In the genomic region with DNA sequence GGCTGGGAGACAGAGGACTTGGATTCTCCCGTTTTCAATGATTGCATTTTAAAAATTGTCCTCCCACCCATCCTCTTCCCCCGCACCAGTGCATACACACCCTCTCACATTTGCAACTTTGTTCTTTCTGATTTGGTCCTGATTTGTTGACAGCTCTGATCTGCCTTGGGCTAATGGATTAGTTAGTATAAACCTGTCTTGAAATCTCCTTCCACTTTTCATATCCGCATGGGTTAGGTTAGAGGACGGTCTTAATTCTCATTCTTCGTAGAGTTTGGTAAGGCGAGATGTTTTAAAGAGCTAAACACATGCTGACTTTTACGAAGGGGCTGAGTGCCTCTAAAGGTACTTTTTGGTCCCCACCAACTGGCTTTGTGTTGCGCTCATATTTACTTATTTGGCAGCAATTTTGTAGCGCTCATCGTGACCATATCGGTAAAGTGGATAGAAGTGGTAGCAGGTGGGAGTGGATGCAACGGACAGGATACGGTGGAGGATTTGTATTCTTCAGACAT, we compare ENCODE assay signal across 8 cellular contexts. TPM values are rescaled to one million over a fixed set of nuclear protein-coding genes. Genes with fewer than 3 reads are reported as not detected.
DNase-seq lines count a peak whose midpoint lies in the region; ATAC-seq, FAIRE-seq and TF ChIP-seq lines count a peak whose summit lies in the region.

No MANE protein-coding gene starts in this region.

- intact Hi-C loops in vagina (cut with DNase I), result loop anchor here (10.0 kb wide), 1 partner anchor 315 kb away; no protein-coding TSS in a partner anchor

- peak overlapping the region; percentile 90 to 95 for H3K27ac ChIP-seq in A549
- H3K27ac ChIP-seq in effector memory CD4-positive, alpha-beta T cell (ENCODE audit: insufficient read depth, low read length, poor library complexity, severe bottlenecking), result peak overlapping the region; percentile 93
- peak overlapping the region; percentile 98 for H3K27ac ChIP-seq in vagina

- TF ChIP-seq EP300 in A549 (IDR thresholded peaks at IDR 0.05), result no peak

- H3K4me2 ChIP-seq in A549, result peak overlapping the region; percentile 83

- H3K4me1 ChIP-seq in A549 (peaks cover 40% of the 10 kb centered on the region), mononuclear cell (ENCODE audit: insufficient read depth, low read length) (peaks cover 10% of the 10 kb centered on the region), vagina (peaks cover 28% of the 10 kb centered on the region)
- H3K4me1 ChIP-seq in effector memory CD4-positive, alpha-beta T cell (ENCODE audit: control insufficient read depth, insufficient read depth, low read length, poor library complexity, severe bottlenecking), result peaks cover 13% of the 10 kb centered on the region

- H3K9me3 ChIP-seq in A549 (peaks cover 6% of the 10 kb centered on the region; the same call in 1 of the 3 replicates), mononuclear cell (ENCODE audit: low read depth, low read length) (no peaks in the 10 kb centered on the region), vagina (no peaks in the 10 kb centered on the region)
- H3K9me3 ChIP-seq in effector memory CD4-positive, alpha-beta T cell (ENCODE audit: control insufficient read depth, low read length), result no peaks in the 10 kb centered on the region

- no peaks in the 10 kb centered on the region for H3K27me3 Mint-ChIP-seq in T-helper 1 cell treated with Interleukin-12 subunit alpha and Interleukin-12 subunit beta and Interleukin-4 antibody, amounts not matched to agents 30 μg/mL and 1 μg/mL, for 36 hours (ENCODE audit: low read depth)

- H3K9me3 Mint-ChIP-seq in T-helper 1 cell treated with Interleukin-12 subunit alpha and Interleukin-12 subunit beta and Interleukin-4 antibody, amounts not matched to agents 30 μg/mL and 1 μg/mL, for 36 hours, result peaks cover 9% of the 10 kb centered on the region

- FAIRE-seq in A549 (lab: Jason Lieb, UNC), result no peak

- ATAC-seq in A549 (peak in 1 of 2 experiments; percentile 24; a peak in 4 of 6 replicates), GM18511 (IDR thresholded peaks at IDR 0.05; ENCODE audit: unreplicated experiment) (peak; percentile 9), HG03432 (IDR thresholded peaks at IDR 0.05; ENCODE audit: unreplicated experiment) (peak; percentile 4)

- WGBS in A549 (ENCODE audit: missing lambda C conversion rate), result 1% methylated on average over 13 of the region's 13 CpGs

- peak in 1 of 2 experiments; percentile 42 for DNase-seq in A549 (ENCODE audit: low read depth in 1 of 2, low spot score in 1 of 2)
- no peak for DNase-seq in effector memory CD4-positive, alpha-beta T cell
- DNase-seq in vagina (ENCODE audit: extremely low spot score in 2 of 2), result no peak
- DNase-seq in T-helper 9 cell, result no peak

- CTCF ChIA-PET in A549 (lab: Yijun Ruan, JAX), result interaction anchor here (1.0 to 1.7 kb wide), 3 partner anchors 225 to 317 kb away, joined by 3 to 4 read pairs (median 4); no protein-coding TSS in a partner anchor

- no peaks in the 10 kb centered on the region for H3K36me3 ChIP-seq in effector memory CD4-positive, alpha-beta T cell (ENCODE audit: control insufficient read depth, insufficient read depth, low read length)
- H3K36me3 ChIP-seq in vagina, result no peaks in the 10 kb centered on the region

- H3K27me3 ChIP-seq in effector memory CD4-positive, alpha-beta T cell (replicated peaks; ENCODE audit: control insufficient read depth, insufficient read depth, low read length, poor library complexity, severe bottlenecking), result no peaks in the 10 kb centered on the region
- H3K27me3 ChIP-seq in mononuclear cell (ENCODE audit: insufficient read depth, low read length) (no peaks in the 10 kb centered on the region), vagina (no peaks in the 10 kb centered on the region)

- H3K4me1 Mint-ChIP-seq in T-helper 1 cell treated with Interleukin-12 subunit alpha and Interleukin-12 subunit beta and Interleukin-4 antibody, amounts not matched to agents 30 μg/mL and 1 μg/mL, for 36 hours (ENCODE audit: low read depth), result peaks cover 28% of the 10 kb centered on the region

- TF ChIP-seq CTCF in A549 (IDR thresholded peaks at IDR 0.05) (no peak), vagina (IDR thresholded peaks at IDR 0.05) (no peak)

- POLR2A ChIA-PET in A549 (lab: Yijun Ruan, JAX), result interaction anchor here (0.6 to 2.9 kb wide), 4 partner anchors 10 to 169 kb away, joined by 4 to 20 read pairs (median 10); no protein-coding TSS in a partner anchor

- peak overlapping the region; percentile 84 for H3K4me3 ChIP-seq in A549
- H3K4me3 ChIP-seq in effector memory CD4-positive, alpha-beta T cell (ENCODE audit: insufficient read depth, low read depth, low read length, poor library complexity, severe bottlenecking), result peak overlapping the region; percentile 85
- peak overlapping the region; percentile 53 for H3K4me3 ChIP-seq in mononuclear cell (ENCODE audit: low read length)
- peak overlapping the region; percentile 91 to 97 for H3K4me3 ChIP-seq in vagina

- TF ChIP-seq RAD21 in A549 (conservative IDR thresholded peaks at IDR 0.05 in 1 of 2, IDR thresholded peaks at IDR 0.05 in 1 of 2), result no peak

- no peak for TF ChIP-seq POLR2A in A549 (IDR thresholded peaks at IDR 0.05; ENCODE audit: low read length)
- no peak for TF ChIP-seq POLR2A in vagina (IDR thresholded peaks at IDR 0.05)

- peak overlapping the region; percentile 95 for H3K4me3 Mint-ChIP-seq in T-helper 1 cell treated with Interleukin-12 subunit alpha and Interleukin-12 subunit beta and Interleukin-4 antibody, amounts not matched to agents 30 μg/mL and 1 μg/mL, for 36 hours

- H3K27ac Mint-ChIP-seq in T-helper 1 cell treated with Interleukin-12 subunit alpha and Interleukin-12 subunit beta and Interleukin-4 antibody, amounts not matched to agents 30 μg/mL and 1 μg/mL, for 36 hours, result peak overlapping the region; percentile 91

- peaks cover 6% of the 10 kb centered on the region for H3K36me3 Mint-ChIP-seq in T-helper 1 cell treated with Interleukin-12 subunit alpha and Interleukin-12 subunit beta and Interleukin-4 antibody, amounts not matched to agents 30 μg/mL and 1 μg/mL, for 36 hours (ENCODE audit: low read depth)

TF ChIP-seq in A549, 52 proteins besides CTCF, POLR2A, EP300 and RAD21:
- TF ChIP-seq MYC (IDR thresholded peaks at IDR 0.05; ENCODE audit: borderline replicate concordance, low read length) (no peak), ZC3H11A (IDR thresholded peaks at IDR 0.05) (no peak), BHLHE40 (IDR thresholded peaks at IDR 0.05; ENCODE audit: low read depth, low read length) (no peak), GATA3 (IDR thresholded peaks at IDR 0.05; ENCODE audit: borderline replicate concordance) (0 out of 2 replicates have a peak, but pooled peaks have one; percentile 4), JUN (IDR thresholded peaks at IDR 0.05) (no peak), KDM5A (IDR thresholded peaks at IDR 0.05) (0 out of 2 replicates have a peak, but pooled peaks have one; percentile 1), EHMT2 (IDR thresholded peaks at IDR 0.05; ENCODE audit: low read depth) (no peak)
- TF ChIP-seq, protein P1, sequence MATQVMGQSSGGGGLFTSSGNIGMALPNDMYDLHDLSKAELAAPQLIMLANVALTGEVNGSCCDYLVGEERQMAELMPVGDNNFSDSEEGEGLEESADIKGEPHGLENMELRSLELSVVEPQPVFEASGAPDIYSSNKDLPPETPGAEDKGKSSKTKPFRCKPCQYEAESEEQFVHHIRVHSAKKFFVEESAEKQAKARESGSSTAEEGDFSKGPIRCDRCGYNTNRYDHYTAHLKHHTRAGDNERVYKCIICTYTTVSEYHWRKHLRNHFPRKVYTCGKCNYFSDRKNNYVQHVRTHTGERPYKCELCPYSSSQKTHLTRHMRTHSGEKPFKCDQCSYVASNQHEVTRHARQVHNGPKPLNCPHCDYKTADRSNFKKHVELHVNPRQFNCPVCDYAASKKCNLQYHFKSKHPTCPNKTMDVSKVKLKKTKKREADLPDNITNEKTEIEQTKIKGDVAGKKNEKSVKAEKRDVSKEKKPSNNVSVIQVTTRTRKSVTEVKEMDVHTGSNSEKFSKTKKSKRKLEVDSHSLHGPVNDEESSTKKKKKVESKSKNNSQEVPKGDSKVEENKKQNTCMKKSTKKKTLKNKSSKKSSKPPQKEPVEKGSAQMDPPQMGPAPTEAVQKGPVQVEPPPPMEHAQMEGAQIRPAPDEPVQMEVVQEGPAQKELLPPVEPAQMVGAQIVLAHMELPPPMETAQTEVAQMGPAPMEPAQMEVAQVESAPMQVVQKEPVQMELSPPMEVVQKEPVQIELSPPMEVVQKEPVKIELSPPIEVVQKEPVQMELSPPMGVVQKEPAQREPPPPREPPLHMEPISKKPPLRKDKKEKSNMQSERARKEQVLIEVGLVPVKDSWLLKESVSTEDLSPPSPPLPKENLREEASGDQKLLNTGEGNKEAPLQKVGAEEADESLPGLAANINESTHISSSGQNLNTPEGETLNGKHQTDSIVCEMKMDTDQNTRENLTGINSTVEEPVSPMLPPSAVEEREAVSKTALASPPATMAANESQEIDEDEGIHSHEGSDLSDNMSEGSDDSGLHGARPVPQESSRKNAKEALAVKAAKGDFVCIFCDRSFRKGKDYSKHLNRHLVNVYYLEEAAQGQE (IDR thresholded peaks at IDR 0.05), result 0 out of 2 replicates have a peak, but pooled peaks have one; percentile 4

RNA-seq across cellular contexts. Expression of gene AHR, which starts 1.1 kb away (rescaled TPM):
- polyA plus RNA-seq in A549 (2011; rRNA removed), result 14.3 and 50.1 TPM in 2 replicates
- 1.9 and 2.4 TPM in 2 replicates for polyA plus RNA-seq in A549 (2012; cell fraction: cytosol; rRNA removed)
- 4.5 and 7.6 TPM in 2 replicates for polyA plus RNA-seq in A549 (2012; cell fraction: nucleus; rRNA removed)
- polyA plus RNA-seq in A549 (2017; fragmentation: RNase III; extraction: RNeasy Plus Mini Kit Qiagen cat#74134 plus additional on column Dnase treatment), result 7.8 to 11.4 TPM (median 9.1 TPM) in 3 replicates
- 14.6 and 15.9 TPM in 2 replicates for polyA minus RNA-seq in A549 (2011; rRNA and poly(A)+ RNA removed)
- total RNA-seq in mononuclear cell, result 490 TPM
- 122 TPM for total RNA-seq in vagina
